Comparison of ENCODE assay signal across 9 cellular contexts in the genomic region with DNA sequence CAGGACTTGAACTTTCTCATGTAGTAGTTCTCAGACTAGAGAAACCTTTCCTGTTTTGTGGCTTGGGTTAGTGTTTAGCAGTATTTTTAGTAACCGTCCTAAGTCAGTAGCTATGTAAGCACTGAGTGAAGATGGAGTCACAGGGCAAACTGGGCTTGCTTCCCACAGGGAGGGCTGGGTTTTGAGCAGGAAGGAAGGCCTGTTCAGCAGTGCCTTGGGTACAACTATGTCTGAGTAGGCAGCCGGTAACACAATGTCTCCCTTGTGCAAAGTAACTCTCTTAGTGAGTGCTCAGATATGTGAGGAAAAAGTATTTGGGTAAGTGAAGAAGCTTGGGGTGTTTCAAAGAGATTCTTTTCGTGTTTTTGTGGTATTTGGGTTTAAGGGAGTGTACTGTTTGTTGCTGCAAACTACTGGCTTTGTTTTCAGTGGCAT.
DNase-seq lines count a peak whose midpoint lies in the region; ATAC-seq and TF ChIP-seq lines count a peak whose summit lies in the region.
"Had no signal": no experiment of that assay in that cellular context is flagged by ENCODE, and none has a peak within 500 bp of the region (broad histone marks: within the 10 kb centered on the region; RNA-seq: fewer than 3 reads in every experiment).

No MANE protein-coding gene starts in this region.

- H2AK5ac ChIP-seq in trophoblast cell (ENCODE audit: low read length) = no peak overlapping the region

- H3K79me1 ChIP-seq in trophoblast cell (ENCODE audit: low read length) = peaks cover 10% of the 10 kb centered on the region

- no peak overlapping the region for H3K14ac ChIP-seq in trophoblast cell (ENCODE audit: low read length)

- no peak overlapping the region for H2BK120ac ChIP-seq in trophoblast cell (ENCODE audit: insufficient read depth, low read length, poor library complexity)

- H3K4me1 ChIP-seq in KMS-11 (ENCODE audit: low read depth, poor library complexity, severe bottlenecking) (peaks cover 14% of the 10 kb centered on the region), trophoblast cell (ENCODE audit: control insufficient read depth in 1 of 2, insufficient read depth in 2 of 2, low read length in 2 of 2) (peaks cover 11 to 17% of the 10 kb centered on the region in 2 experiments)

- H3K27ac ChIP-seq in KMS-11 = no peak overlapping the region; the same call in 1 of the 2 replicates
- peak overlapping the region; percentile 84 for H3K27ac ChIP-seq in trophoblast cell (ENCODE audit: low read depth, low read length)
- H3K27ac ChIP-seq: C4-2B had no signal

- no peaks in the 10 kb centered on the region for H4K20me1 ChIP-seq in KMS-11 (ENCODE audit: insufficient read depth)

- TF ChIP-seq CTCF in KMS-11 (conservative IDR thresholded peaks at IDR 0.05; ENCODE audit: low read depth, low read length) = no peak

- peak; percentile 6 for DNase-seq in NCI-H2029 treated with DMSO at 0.1 percent for 48 hours (lab: John Stamatoyannopoulos, UW)
- no peak for DNase-seq in NCI-H2029 (lab: John Stamatoyannopoulos, UW)
- peak in 53 of 56 donors; percentile 4 to 86 (median 61) for DNase-seq in amygdala (lab: John Stamatoyannopoulos, UW)
- DNase-seq in left cardiac atrium = peak; percentile 88
- peak in 1 of 2 donors; percentile 41 for DNase-seq in trophoblast cell
- no peak for DNase-seq in activated CD4-positive, CD25-positive, alpha-beta regulatory T cell (lab: John Stamatoyannopoulos, UW)
- no peak for DNase-seq in NK-92 treated with Interleukin-12 subunit alpha and Interleukin-12 subunit beta, amount 100 ng/mL, for 24 hours (lab: John Stamatoyannopoulos, UW)

- no peak overlapping the region for H4K12ac ChIP-seq in trophoblast cell (ENCODE audit: low read depth, low read length)

- no peak overlapping the region for H2BK12ac ChIP-seq in trophoblast cell (ENCODE audit: low read length)

- H4K91ac ChIP-seq in trophoblast cell (ENCODE audit: low read depth, low read length) = no peak overlapping the region

- no peaks in the 10 kb centered on the region for H3K27me3 ChIP-seq in KMS-11 (ENCODE audit: insufficient read depth, low read depth)
- no peaks in the 10 kb centered on the region for H3K27me3 ChIP-seq in trophoblast cell (ENCODE audit: insufficient read depth, low read length)

- peak; percentile 99 to 100 for ATAC-seq in left cardiac atrium

- no peak overlapping the region for H3K4ac ChIP-seq in trophoblast cell (ENCODE audit: low read depth, low read length)

- H2AFZ ChIP-seq in KMS-11 (ENCODE audit: low read depth) = no peak overlapping the region
- H2AFZ ChIP-seq in trophoblast cell (ENCODE audit: insufficient read depth, low read length, poor library complexity) = peak overlapping the region; percentile 23

- intact Hi-C loops in left cardiac atrium (cut with DNase I) = no loop called here

- H3K9ac ChIP-seq in KMS-11 = no peak overlapping the region
- H3K9ac ChIP-seq in trophoblast cell (ENCODE audit: low read length) = no peak overlapping the region

- no peak overlapping the region for H3K23ac ChIP-seq in trophoblast cell (ENCODE audit: low read length)

- H3K36me3 ChIP-seq in KMS-11 (ENCODE audit: insufficient read depth) (no peaks in the 10 kb centered on the region), trophoblast cell (ENCODE audit: control insufficient read depth in 1 of 2, insufficient read depth in 2 of 2, low read length in 2 of 2) (peaks cover 2 to 3% of the 10 kb centered on the region in 2 experiments)

- H3K4me2 ChIP-seq in KMS-11 (0 out of 2 replicates have a peak overlapping the region, but pooled peaks have one; percentile 10), trophoblast cell (ENCODE audit: low read length) (peak overlapping the region; percentile 8)

- no peaks in the 10 kb centered on the region for H3K9me3 ChIP-seq in trophoblast cell (ENCODE audit: insufficient read depth, low read depth, low read length)

- no peak overlapping the region for H2BK5ac ChIP-seq in trophoblast cell (ENCODE audit: low read depth, low read length, poor library complexity)

- 100% methylated on average over 1 of the region's 3 CpGs for WGBS in trophoblast cell (ENCODE audit: extremely low coverage, insufficient coverage, insufficient read length)

- no peak overlapping the region for H3K18ac ChIP-seq in trophoblast cell (ENCODE audit: low read length)

- H3K79me2 ChIP-seq in KMS-11 (ENCODE audit: insufficient read depth, low read depth) (no peaks in the 10 kb centered on the region), trophoblast cell (ENCODE audit: control insufficient read depth, insufficient read depth, low read length, poor library complexity) (no peaks in the 10 kb centered on the region)

- H3K4me3 ChIP-seq in KMS-11 (IDR thresholded peaks at IDR 0.05; ENCODE audit: insufficient read depth, low read depth, low read length) = no peak overlapping the region
- H3K4me3 ChIP-seq in trophoblast cell (ENCODE audit: low read depth, low read length) = no peak overlapping the region

- no peak overlapping the region for H4K8ac ChIP-seq in trophoblast cell (ENCODE audit: low read depth, low read length)

Comparison
In these comparisons a context has a peak if more than half of its experiments do, and no peak if none do; other contexts are left out.
1. DNase-seq: peak in NCI-H2029 treated with DMSO at 0.1 percent for 48 hours (single experiment), amygdala (53 of 56) and left cardiac atrium (single experiment); none in NCI-H2029 (single experiment), activated CD4-positive, CD25-positive, alpha-beta regulatory T cell (0 of 4) and NK-92 treated with Interleukin-12 subunit alpha and Interleukin-12 subunit beta, amount 100 ng/mL, for 24 hours (single experiment).